In the genomic region with DNA sequence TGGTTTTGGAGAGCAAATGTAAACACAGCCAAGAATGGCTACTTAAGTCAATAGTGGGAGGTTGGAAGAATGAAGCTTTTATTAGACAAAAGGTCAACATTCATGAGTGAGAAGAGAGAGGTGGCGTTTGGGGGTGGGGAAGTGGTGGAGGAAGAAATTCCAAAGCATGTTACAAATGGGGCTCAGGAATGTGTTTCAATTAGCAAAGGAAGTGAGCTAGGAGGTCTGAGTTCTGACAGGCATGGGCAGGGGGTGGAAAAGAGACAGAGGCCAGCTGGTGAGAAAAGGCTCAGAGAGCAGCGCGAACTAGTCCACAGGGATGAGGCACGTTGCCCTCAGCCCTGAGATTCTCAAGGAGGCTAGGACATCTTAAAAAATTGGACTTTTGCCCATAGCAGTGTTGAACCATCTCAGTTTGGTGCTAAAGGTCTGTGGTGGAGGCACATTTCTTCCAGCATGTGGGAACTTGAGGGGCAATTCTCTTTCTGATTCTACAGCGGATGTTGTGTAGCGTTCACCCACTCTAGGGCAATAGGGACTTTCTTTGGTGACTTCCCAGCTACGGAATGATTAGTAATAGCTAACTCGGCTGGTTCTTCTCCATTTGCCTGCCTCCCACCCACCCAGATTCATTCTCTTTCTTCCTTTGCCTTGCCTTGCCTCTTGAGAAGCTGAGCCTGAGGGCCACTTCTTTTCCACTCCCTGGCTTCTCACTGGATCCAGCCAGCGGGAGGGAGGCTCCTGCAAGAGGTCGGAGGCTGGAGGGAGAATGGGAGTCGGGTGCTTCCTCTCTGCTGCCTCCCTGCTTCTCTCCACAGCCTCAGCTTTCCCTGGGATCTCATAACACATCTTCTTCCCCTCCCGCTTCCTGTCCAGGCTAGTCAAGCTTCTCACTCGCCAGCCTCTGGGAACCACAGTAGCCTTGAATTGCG, we compare ENCODE assay signal across 1 cellular context.
TF ChIP-seq lines count a peak whose summit lies in the region.

No MANE protein-coding gene starts in this region.

TF ChIP-seq in HepG2, 621 proteins besides CTCF, POLR2A, EP300 and RAD21 (continued from another document and continues in another):
- TF ChIP-seq, protein P1, sequence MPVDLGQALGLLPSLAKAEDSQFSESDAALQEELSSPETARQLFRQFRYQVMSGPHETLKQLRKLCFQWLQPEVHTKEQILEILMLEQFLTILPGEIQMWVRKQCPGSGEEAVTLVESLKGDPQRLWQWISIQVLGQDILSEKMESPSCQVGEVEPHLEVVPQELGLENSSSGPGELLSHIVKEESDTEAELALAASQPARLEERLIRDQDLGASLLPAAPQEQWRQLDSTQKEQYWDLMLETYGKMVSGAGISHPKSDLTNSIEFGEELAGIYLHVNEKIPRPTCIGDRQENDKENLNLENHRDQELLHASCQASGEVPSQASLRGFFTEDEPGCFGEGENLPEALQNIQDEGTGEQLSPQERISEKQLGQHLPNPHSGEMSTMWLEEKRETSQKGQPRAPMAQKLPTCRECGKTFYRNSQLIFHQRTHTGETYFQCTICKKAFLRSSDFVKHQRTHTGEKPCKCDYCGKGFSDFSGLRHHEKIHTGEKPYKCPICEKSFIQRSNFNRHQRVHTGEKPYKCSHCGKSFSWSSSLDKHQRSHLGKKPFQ (CRISPR knock-in tag; IDR thresholded peaks at IDR 0.05; ENCODE audit: insufficient replicate concordance), result no peak
- no peak for TF ChIP-seq PHF8 (CRISPR knock-in tag; IDR thresholded peaks at IDR 0.05)
- TF ChIP-seq STAT5B (CRISPR knock-in tag; IDR thresholded peaks at IDR 0.05), result no peak
- TF ChIP-seq, protein P2, sequence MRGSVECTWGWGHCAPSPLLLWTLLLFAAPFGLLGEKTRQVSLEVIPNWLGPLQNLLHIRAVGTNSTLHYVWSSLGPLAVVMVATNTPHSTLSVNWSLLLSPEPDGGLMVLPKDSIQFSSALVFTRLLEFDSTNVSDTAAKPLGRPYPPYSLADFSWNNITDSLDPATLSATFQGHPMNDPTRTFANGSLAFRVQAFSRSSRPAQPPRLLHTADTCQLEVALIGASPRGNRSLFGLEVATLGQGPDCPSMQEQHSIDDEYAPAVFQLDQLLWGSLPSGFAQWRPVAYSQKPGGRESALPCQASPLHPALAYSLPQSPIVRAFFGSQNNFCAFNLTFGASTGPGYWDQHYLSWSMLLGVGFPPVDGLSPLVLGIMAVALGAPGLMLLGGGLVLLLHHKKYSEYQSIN (CRISPR knock-in tag; IDR thresholded peaks at IDR 0.05; ENCODE audit: borderline replicate concordance), result no peak
- TF ChIP-seq, protein P3, sequence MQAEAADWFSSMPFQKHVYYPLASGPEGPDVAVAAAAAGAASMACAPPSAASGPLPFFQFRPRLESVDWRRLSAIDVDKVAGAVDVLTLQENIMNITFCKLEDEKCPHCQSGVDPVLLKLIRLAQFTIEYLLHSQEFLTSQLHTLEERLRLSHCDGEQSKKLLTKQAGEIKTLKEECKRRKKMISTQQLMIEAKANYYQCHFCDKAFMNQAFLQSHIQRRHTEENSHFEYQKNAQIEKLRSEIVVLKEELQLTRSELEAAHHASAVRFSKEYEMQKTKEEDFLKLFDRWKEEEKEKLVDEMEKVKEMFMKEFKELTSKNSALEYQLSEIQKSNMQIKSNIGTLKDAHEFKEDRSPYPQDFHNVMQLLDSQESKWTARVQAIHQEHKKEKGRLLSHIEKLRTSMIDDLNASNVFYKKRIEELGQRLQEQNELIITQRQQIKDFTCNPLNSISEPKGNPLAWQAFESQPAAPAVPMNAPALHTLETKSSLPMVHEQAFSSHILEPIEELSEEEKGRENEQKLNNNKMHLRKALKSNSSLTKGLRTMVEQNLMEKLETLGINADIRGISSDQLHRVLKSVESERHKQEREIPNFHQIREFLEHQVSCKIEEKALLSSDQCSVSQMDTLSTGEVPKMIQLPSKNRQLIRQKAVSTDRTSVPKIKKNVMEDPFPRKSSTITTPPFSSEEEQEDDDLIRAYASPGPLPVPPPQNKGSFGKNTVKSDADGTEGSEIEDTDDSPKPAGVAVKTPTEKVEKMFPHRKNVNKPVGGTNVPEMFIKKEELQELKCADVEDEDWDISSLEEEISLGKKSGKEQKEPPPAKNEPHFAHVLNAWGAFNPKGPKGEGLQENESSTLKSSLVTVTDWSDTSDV (CRISPR knock-in tag; IDR thresholded peaks at IDR 0.05), result no peak
- TF ChIP-seq GATAD2A (CRISPR knock-in tag; IDR thresholded peaks at IDR 0.05), result peak; percentile 53; the same call in 1 of the 2 replicates
- TF ChIP-seq FOSL2 (CRISPR knock-in tag; IDR thresholded peaks at IDR 0.05), result no peak; the same call in 1 of the 2 replicates
- TF ChIP-seq, protein P4, sequence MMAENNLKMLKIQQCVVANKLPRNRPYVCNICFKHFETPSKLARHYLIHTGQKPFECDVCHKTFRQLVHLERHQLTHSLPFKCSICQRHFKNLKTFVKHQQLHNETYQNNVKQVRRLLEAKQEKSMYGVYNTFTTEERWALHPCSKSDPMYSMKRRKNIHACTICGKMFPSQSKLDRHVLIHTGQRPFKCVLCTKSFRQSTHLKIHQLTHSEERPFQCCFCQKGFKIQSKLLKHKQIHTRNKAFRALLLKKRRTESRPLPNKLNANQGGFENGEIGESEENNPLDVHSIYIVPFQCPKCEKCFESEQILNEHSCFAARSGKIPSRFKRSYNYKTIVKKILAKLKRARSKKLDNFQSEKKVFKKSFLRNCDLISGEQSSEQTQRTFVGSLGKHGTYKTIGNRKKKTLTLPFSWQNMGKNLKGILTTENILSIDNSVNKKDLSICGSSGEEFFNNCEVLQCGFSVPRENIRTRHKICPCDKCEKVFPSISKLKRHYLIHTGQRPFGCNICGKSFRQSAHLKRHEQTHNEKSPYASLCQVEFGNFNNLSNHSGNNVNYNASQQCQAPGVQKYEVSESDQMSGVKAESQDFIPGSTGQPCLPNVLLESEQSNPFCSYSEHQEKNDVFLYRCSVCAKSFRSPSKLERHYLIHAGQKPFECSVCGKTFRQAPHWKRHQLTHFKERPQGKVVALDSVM (CRISPR knock-in tag; IDR thresholded peaks at IDR 0.05), result peak; percentile 15; the same call in 1 of the 2 replicates
- no peak for TF ChIP-seq PRPF4 (IDR thresholded peaks at IDR 0.05; ENCODE audit: low read depth, low read length, poor library complexity, severe bottlenecking)
- no peak for TF ChIP-seq ZNF879 (CRISPR knock-in tag; IDR thresholded peaks at IDR 0.05)
- no peak for TF ChIP-seq ZNF10 (CRISPR knock-in tag; IDR thresholded peaks at IDR 0.05; ENCODE audit: borderline replicate concordance, low read depth)
- TF ChIP-seq TARDBP (CRISPR knock-in tag; IDR thresholded peaks at IDR 0.05), result peak; percentile 51; the same call in 1 of the 2 replicates
- no peak for TF ChIP-seq HNRNPUL1 (IDR thresholded peaks at IDR 0.05; ENCODE audit: low read depth, low read length)
- TF ChIP-seq U2AF1 (optimal IDR thresholded peaks at IDR 0.05; ENCODE audit: low read depth, low read length), result no peak
- TF ChIP-seq KLF16 (CRISPR knock-in tag; IDR thresholded peaks at IDR 0.05), result no peak
- TF ChIP-seq DNMT3B (CRISPR knock-in tag; conservative IDR thresholded peaks at IDR 0.05), result no peak
- 0 out of 2 replicates have a peak, but pooled peaks have one; percentile 30 for TF ChIP-seq SNAI1 (CRISPR knock-in tag; IDR thresholded peaks at IDR 0.05; ENCODE audit: borderline replicate concordance)
- TF ChIP-seq TCF12 (IDR thresholded peaks at IDR 0.05), result no peak
- no peak for TF ChIP-seq TCF12 (CRISPR knock-in tag; IDR thresholded peaks at IDR 0.05)
- TF ChIP-seq, protein P5, sequence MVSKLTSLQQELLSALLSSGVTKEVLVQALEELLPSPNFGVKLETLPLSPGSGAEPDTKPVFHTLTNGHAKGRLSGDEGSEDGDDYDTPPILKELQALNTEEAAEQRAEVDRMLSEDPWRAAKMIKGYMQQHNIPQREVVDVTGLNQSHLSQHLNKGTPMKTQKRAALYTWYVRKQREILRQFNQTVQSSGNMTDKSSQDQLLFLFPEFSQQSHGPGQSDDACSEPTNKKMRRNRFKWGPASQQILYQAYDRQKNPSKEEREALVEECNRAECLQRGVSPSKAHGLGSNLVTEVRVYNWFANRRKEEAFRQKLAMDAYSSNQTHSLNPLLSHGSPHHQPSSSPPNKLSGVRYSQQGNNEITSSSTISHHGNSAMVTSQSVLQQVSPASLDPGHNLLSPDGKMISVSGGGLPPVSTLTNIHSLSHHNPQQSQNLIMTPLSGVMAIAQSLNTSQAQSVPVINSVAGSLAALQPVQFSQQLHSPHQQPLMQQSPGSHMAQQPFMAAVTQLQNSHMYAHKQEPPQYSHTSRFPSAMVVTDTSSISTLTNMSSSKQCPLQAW (CRISPR knock-in tag; IDR thresholded peaks at IDR 0.05), result no peak
- no peak for TF ChIP-seq AGO1 (IDR thresholded peaks at IDR 0.05; ENCODE audit: low read depth, low read length, poor library complexity, severe bottlenecking)
- TF ChIP-seq MBNL3 (CRISPR knock-in tag; conservative IDR thresholded peaks at IDR 0.05), result no peak
- TF ChIP-seq, protein P6, sequence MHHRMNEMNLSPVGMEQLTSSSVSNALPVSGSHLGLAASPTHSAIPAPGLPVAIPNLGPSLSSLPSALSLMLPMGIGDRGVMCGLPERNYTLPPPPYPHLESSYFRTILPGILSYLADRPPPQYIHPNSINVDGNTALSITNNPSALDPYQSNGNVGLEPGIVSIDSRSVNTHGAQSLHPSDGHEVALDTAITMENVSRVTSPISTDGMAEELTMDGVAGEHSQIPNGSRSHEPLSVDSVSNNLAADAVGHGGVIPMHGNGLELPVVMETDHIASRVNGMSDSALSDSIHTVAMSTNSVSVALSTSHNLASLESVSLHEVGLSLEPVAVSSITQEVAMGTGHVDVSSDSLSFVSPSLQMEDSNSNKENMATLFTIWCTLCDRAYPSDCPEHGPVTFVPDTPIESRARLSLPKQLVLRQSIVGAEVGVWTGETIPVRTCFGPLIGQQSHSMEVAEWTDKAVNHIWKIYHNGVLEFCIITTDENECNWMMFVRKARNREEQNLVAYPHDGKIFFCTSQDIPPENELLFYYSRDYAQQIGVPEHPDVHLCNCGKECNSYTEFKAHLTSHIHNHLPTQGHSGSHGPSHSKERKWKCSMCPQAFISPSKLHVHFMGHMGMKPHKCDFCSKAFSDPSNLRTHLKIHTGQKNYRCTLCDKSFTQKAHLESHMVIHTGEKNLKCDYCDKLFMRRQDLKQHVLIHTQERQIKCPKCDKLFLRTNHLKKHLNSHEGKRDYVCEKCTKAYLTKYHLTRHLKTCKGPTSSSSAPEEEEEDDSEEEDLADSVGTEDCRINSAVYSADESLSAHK (CRISPR knock-in tag; IDR thresholded peaks at IDR 0.05; ENCODE audit: borderline replicate concordance), result no peak
- TF ChIP-seq, protein P7, sequence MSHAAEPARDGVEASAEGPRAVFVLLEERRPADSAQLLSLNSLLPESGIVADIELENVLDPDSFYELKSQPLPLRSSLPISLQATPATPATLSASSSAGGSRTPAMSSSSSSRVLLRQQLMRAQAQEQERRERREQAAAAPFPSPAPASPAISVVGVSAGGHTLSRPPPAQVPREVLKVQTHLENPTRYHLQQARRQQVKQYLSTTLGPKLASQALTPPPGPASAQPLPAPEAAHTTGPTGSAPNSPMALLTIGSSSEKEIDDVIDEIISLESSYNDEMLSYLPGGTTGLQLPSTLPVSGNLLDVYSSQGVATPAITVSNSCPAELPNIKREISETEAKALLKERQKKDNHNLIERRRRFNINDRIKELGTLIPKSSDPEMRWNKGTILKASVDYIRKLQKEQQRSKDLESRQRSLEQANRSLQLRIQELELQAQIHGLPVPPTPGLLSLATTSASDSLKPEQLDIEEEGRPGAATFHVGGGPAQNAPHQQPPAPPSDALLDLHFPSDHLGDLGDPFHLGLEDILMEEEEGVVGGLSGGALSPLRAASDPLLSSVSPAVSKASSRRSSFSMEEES (CRISPR knock-in tag; IDR thresholded peaks at IDR 0.05), result 0 out of 2 replicates have a peak, but pooled peaks have one; percentile 34
- TF ChIP-seq ZNF777 (CRISPR knock-in tag; IDR thresholded peaks at IDR 0.05), result no peak
- no peak for TF ChIP-seq ZNF549 (CRISPR knock-in tag; IDR thresholded peaks at IDR 0.05)
- TF ChIP-seq ZNF766 (CRISPR knock-in tag; IDR thresholded peaks at IDR 0.05; ENCODE audit: borderline replicate concordance), result no peak
- TF ChIP-seq ZBTB1 (CRISPR knock-in tag; IDR thresholded peaks at IDR 0.05; ENCODE audit: borderline replicate concordance), result no peak
- TF ChIP-seq IKZF1 (IDR thresholded peaks at IDR 0.05), result no peak
- no peak for TF ChIP-seq SALL2 (CRISPR knock-in tag; IDR thresholded peaks at IDR 0.05)
- TF ChIP-seq ZNF292 (CRISPR knock-in tag; IDR thresholded peaks at IDR 0.05; ENCODE audit: borderline replicate concordance, low read depth), result no peak
- TF ChIP-seq, protein P8, sequence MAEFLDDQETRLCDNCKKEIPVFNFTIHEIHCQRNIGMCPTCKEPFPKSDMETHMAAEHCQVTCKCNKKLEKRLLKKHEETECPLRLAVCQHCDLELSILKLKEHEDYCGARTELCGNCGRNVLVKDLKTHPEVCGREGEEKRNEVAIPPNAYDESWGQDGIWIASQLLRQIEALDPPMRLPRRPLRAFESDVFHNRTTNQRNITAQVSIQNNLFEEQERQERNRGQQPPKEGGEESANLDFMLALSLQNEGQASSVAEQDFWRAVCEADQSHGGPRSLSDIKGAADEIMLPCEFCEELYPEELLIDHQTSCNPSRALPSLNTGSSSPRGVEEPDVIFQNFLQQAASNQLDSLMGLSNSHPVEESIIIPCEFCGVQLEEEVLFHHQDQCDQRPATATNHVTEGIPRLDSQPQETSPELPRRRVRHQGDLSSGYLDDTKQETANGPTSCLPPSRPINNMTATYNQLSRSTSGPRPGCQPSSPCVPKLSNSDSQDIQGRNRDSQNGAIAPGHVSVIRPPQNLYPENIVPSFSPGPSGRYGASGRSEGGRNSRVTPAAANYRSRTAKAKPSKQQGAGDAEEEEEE (CRISPR knock-in tag; IDR thresholded peaks at IDR 0.05; ENCODE audit: borderline replicate concordance), result no peak
- TF ChIP-seq ZNF317 (CRISPR knock-in tag; IDR thresholded peaks at IDR 0.05), result no peak
- TF ChIP-seq REXO4 (CRISPR knock-in tag; IDR thresholded peaks at IDR 0.05; ENCODE audit: borderline replicate concordance), result no peak
- TF ChIP-seq ZNF44 (CRISPR knock-in tag; IDR thresholded peaks at IDR 0.05), result no peak
- TF ChIP-seq, protein P9, sequence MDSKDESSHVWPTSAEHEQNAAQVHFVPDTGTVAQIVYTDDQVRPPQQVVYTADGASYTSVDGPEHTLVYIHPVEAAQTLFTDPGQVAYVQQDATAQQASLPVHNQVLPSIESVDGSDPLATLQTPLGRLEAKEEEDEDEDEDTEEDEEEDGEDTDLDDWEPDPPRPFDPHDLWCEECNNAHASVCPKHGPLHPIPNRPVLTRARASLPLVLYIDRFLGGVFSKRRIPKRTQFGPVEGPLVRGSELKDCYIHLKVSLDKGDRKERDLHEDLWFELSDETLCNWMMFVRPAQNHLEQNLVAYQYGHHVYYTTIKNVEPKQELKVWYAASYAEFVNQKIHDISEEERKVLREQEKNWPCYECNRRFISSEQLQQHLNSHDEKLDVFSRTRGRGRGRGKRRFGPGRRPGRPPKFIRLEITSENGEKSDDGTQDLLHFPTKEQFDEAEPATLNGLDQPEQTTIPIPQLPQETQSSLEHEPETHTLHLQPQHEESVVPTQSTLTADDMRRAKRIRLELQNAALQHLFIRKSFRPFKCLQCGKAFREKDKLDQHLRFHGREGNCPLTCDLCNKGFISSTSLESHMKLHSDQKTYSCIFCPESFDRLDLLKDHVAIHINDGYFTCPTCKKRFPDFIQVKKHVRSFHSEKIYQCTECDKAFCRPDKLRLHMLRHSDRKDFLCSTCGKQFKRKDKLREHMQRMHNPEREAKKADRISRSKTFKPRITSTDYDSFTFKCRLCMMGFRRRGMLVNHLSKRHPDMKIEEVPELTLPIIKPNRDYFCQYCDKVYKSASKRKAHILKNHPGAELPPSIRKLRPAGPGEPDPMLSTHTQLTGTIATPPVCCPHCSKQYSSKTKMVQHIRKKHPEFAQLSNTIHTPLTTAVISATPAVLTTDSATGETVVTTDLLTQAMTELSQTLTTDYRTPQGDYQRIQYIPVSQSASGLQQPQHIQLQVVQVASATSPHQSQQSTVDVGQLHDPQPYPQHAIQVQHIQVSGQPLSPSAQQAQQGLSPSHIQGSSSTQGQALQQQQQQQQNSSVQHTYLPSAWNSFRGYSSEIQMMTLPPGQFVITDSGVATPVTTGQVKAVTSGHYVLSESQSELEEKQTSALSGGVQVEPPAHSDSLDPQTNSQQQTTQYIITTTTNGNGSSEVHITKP (CRISPR knock-in tag; IDR thresholded peaks at IDR 0.05; ENCODE audit: low read depth), result no peak
